ENCODE assay signal across 8 cellular contexts in the genomic region with DNA sequence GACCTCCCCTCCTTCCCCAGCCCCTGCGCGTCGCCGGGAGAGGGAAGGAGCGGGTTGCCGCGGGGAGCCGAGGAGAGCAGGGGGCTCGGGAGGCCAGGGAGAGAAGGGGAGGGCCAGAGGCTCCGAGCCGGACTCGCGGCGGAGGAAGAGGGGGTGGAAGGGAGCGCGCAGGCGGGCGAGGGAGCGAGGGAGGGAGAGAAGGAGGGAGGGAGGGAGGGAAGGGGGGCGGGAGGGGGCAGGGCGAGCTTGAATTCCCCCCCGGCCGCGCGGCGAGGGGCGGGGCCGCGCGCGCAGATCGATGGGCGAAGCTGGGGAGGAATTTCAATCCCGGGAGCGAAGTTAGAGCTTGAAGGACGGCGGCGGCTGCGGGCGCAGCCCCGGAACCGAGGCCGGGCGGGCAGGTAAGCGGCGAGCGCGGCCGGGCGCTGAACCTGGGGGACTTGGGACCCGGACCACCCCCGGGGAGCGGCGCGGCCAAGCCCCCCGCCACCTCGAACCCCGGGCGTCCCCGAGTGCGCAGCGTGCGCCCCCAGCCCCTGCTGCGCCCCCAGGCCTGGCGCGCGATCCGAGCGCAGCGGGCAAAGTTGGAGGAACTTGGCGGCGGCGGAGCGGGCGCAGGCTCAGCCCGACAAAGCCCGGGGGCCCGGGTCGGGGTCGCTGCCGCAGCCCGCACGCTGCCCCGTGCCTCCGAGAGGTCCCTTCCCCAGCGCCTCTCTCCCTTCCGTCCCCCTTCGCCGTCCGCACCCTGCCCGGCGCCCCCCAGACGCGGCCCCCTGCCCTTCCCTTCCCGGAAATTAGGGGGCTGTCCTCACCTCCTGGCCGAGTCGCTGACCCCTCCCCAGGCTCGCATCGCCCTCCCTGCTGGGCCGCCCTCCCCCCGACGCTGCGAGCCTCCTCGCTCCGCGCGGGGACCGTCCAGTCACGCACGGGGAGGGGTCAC. TPM values are rescaled to one million over a fixed set of nuclear protein-coding genes. Genes with fewer than 3 reads are reported as not detected.
DNase-seq lines count a peak whose midpoint lies in the region; ATAC-seq and TF ChIP-seq lines count a peak whose summit lies in the region.

A gene (plus strand): TSS at position 324 of the 940 bp plus-strand sequence. CDS start 74,320 bp downstream, outside the sequence.

- intact Hi-C loops in posterior vena cava (cut with DNase I) = loop anchor here in 1 of 2 donors (10.0 kb wide), 1 partner anchor 535 kb away; no protein-coding TSS in a partner anchor

- H3K4me3 ChIP-seq in fibroblast of villous mesenchyme (ENCODE audit: low read depth, low read length) = no peak within 1 kb of the TSS

- TF ChIP-seq CTCF in fibroblast of villous mesenchyme (IDR thresholded peaks at IDR 0.05; ENCODE audit: insufficient read depth, low read depth, low read length) = no peak

- no peak for ATAC-seq in GM21515 (IDR thresholded peaks at IDR 0.05; ENCODE audit: unreplicated experiment)
- no peak for ATAC-seq in HG03457 (IDR thresholded peaks at IDR 0.05; ENCODE audit: unreplicated experiment)

- DNase-seq in ELF-1 (ENCODE audit: low read depth, low spot score) (peak; percentile 68), NCI-H82 treated with DMSO at 0.1 percent for 48 hours (lab: John Stamatoyannopoulos, UW; ENCODE audit: unreplicated experiment) (peak; percentile 63), fibroblast of villous mesenchyme (ENCODE audit: low read depth) (peak; percentile 20), posterior vena cava (ENCODE audit: low spot score) (peak; percentile 65), NCI-H1048 (lab: John Stamatoyannopoulos, UW) (no peak), NCI-H2081 treated with DMSO at 0.1 percent for 48 hours (lab: John Stamatoyannopoulos, UW) (no peak)

RNA-seq across cellular contexts. Expression of the gene that starts here (rescaled TPM):
- total RNA-seq in fibroblast of villous mesenchyme (0.86 and 1.6 TPM in 2 replicates), posterior vena cava (1 to 10 TPM; 1.2 to 1.8 TPM)

Comparison
In these comparisons a context has a peak if more than half of its experiments do, and no peak if none do; other contexts are left out.
1. DNase-seq: peak in ELF-1 (single experiment), NCI-H82 treated with DMSO at 0.1 percent for 48 hours (single experiment), fibroblast of villous mesenchyme (single experiment) and posterior vena cava (single experiment); none in NCI-H1048 (single experiment) and NCI-H2081 treated with DMSO at 0.1 percent for 48 hours (single experiment).